In the genomic region with DNA sequence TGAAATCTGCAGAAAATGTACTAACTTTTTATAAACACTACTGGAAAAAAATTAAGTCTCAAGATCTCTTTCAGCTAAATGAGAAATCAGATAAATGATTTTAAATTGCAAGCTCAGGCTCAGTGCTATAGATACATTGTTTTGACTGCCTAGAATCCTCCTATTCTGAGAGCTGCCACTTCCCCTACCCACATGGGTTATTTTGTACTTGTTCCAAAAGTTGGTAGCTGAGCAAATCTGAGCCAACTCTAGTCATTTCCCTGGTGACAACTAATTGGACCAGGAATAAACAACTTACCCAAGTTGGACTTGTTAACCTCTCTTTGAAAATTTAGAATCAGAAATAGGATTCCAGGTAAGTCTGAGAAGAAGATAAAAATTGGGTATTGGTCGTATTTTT, we compare ENCODE assay signal across 20 cellular contexts.
"Had no signal": no experiment of that assay in that cellular context is flagged by ENCODE, and none has a peak within 500 bp of the region (broad histone marks: within the 10 kb centered on the region; RNA-seq: fewer than 3 reads in every experiment).

No MANE protein-coding gene starts in this region.

- ATAC-seq: effector memory CD8-positive, alpha-beta T cell; foreskin keratinocyte; left colon; left ventricle myocardium superior; naive thymus-derived CD8-positive, alpha-beta T cell; right cardiac atrium had no signal

- FAIRE-seq: colon, small intestine had no signal

- H3K9me3 ChIP-seq: esophagus muscularis mucosa, ovary, stomach, thoracic aorta, transverse colon had no signal

- H3K36me3 ChIP-seq: esophagus muscularis mucosa, ovary, stomach, thoracic aorta, transverse colon had no signal

- H3K27ac ChIP-seq: epithelial cell of prostate, esophagus muscularis mucosa, foreskin keratinocyte, ovary, stomach, thoracic aorta, transverse colon had no signal

- H3K4me3 ChIP-seq: esophagus muscularis mucosa, lung, ovary, stomach, thoracic aorta, transverse colon had no signal

- DNase-seq: effector memory CD8-positive, alpha-beta T cell; foreskin keratinocyte; hippocampal formation; left colon; left ventricle myocardium superior; naive thymus-derived CD8-positive, alpha-beta T cell; nucleus accumbens; ovary; right cardiac atrium; small intestine; stimulated activated CD4-positive, alpha-beta T cell treated with anti-CD3 and anti-CD28 coated beads, Interleukin-12 subunit alpha, Interleukin-12 subunit beta, amount 100 ng/mL, for 4 hours; stimulated activated naive CD4-positive, alpha-beta T cell; stomach; substantia nigra; transverse colon had no signal

- H3K27me3 ChIP-seq: foreskin keratinocyte, ovary, stomach, transverse colon had no signal

- H3K4me1 ChIP-seq: esophagus muscularis mucosa, stomach, transverse colon had no signal
